31 cellular contexts compared by ENCODE assay signal in genomic region chr6:168305091-168305749, GRCh38. TPM values are rescaled to one million over a fixed set of nuclear protein-coding genes. Genes with fewer than 3 reads are reported as not detected.
"Had no signal": no experiment of that assay in that cellular context is flagged by ENCODE, and none has a peak within 500 bp of the region (broad histone marks: within the 10 kb centered on the region; RNA-seq: fewer than 3 reads in every experiment).

No MANE protein-coding gene starts in this region.

- H3K4me1 ChIP-seq: heart left ventricle, parathyroid adenoma, psoas muscle, sigmoid colon, thyroid gland had no signal

- H3K4me3 Mint-ChIP-seq: activated CD4-positive, alpha-beta T cell treated with anti-CD3 and anti-CD28 coated beads for 36 hours; activated CD8-positive, alpha-beta memory T cell treated with anti-CD3 and anti-CD28 coated beads, Interleukin-2, amount 10 ng/mL, durations not matched to agents 7 days and 5 days; activated CD8-positive, alpha-beta T cell treated with anti-CD3 and anti-CD28 coated beads, Interleukin-2, amount 10 ng/mL, durations not matched to agents 7 days and 5 days; activated naive CD8-positive, alpha-beta T cell; effector memory CD8-positive, alpha-beta T cell; nephron progenitor cell; stimulated activated memory B cell treated with anti-CD40 and anti-IgM and Interleukin-4, amounts not matched to agents 10 μg/mL and 1 μg/mL and 100 μg/mL, for 72 hours; stimulated activated naive CD8-positive, alpha-beta T cell treated with anti-CD3 and anti-CD28 coated beads, Interleukin-15, amount 100 ng/mL, for 72 hours; T-cell; T-helper 2 cell treated with Interferon-gamma antibody and Interleukin-4, amounts not matched to agents 5 μg/mL and 100 μg/mL, for 36 hours had no signal

- H3K4me3 ChIP-seq: coronary artery, heart left ventricle, mucosa of descending colon, psoas muscle, sigmoid colon, thyroid gland had no signal

- DNase-seq: activated CD4-positive, alpha-beta T cell treated with anti-CD3 and anti-CD28 coated beads for 36 hours; activated CD4-positive, CD25-positive, alpha-beta regulatory T cell; activated CD8-positive, alpha-beta memory T cell treated with anti-CD3 and anti-CD28 coated beads, Interleukin-2, amount 10 ng/mL, durations not matched to agents 7 days and 5 days; activated CD8-positive, alpha-beta T cell treated with anti-CD3 and anti-CD28 coated beads, Interleukin-2, amount 10 ng/mL, durations not matched to agents 7 days and 5 days; activated effector memory CD4-positive, alpha-beta T cell treated with Interleukin-2 at 50 U/mL for 16 hours; activated naive CD4-positive, alpha-beta T cell treated with Interleukin-2 at 50 U/mL for 16 hours; activated T-cell treated with anti-CD3 and anti-CD28 coated beads, Interleukin-2, amount 50 U/mL, for 48 hours; cerebellar nuclear complex; effector memory CD8-positive, alpha-beta T cell; erythroblast; heart left ventricle; left ventricle myocardium superior; mucosa of descending colon; nephron progenitor cell; psoas muscle; sigmoid colon; small intestine; stimulated activated CD4-positive, alpha-beta T cell treated with anti-CD3 and anti-CD28 coated beads, Interleukin-1b, Interleukin-23, amount 100 ng/mL, for 48 hours; stimulated activated CD4-positive, alpha-beta T cell treated with anti-CD3 and anti-CD28 coated beads, Interleukin-4, amount 100 ng/mL, for 4 hours; stimulated activated CD8-positive, alpha-beta memory T cell treated with anti-CD3 and anti-CD28 coated beads, Interleukin-4, amount 100 ng/mL, for 48 hours; stimulated activated naive CD8-positive, alpha-beta T cell treated with anti-CD3 and anti-CD28 coated beads, Interleukin-15, amount 100 ng/mL, for 72 hours; substantia nigra; T-cell; thyroid gland had no signal

- H3K9ac ChIP-seq: parathyroid adenoma had no signal

- H3K27ac ChIP-seq: coronary artery, heart left ventricle, parathyroid adenoma, psoas muscle, sigmoid colon, thyroid gland had no signal

- H3K36me3 ChIP-seq: heart left ventricle, sigmoid colon, thyroid gland had no signal

- H2AFZ ChIP-seq: parathyroid adenoma had no signal

- H3K9me3 Mint-ChIP-seq: effector memory CD8-positive, alpha-beta T cell; nephron progenitor cell; stimulated activated naive CD8-positive, alpha-beta T cell treated with anti-CD3 and anti-CD28 coated beads, Interleukin-15, amount 100 ng/mL, for 72 hours; T-cell; T-helper 2 cell treated with Interferon-gamma antibody and Interleukin-4, amounts not matched to agents 5 μg/mL and 100 μg/mL, for 36 hours had no signal

- H3K4me1 Mint-ChIP-seq: activated CD4-positive, alpha-beta T cell treated with anti-CD3 and anti-CD28 coated beads for 36 hours; activated CD8-positive, alpha-beta memory T cell treated with anti-CD3 and anti-CD28 coated beads, Interleukin-2, amount 10 ng/mL, durations not matched to agents 7 days and 5 days; stimulated activated memory B cell treated with anti-CD40 and anti-IgM and Interleukin-4, amounts not matched to agents 10 μg/mL and 1 μg/mL and 100 μg/mL, for 72 hours; stimulated activated naive CD8-positive, alpha-beta T cell treated with anti-CD3 and anti-CD28 coated beads, Interleukin-15, amount 100 ng/mL, for 72 hours; T-cell had no signal

- ATAC-seq: activated CD4-positive, alpha-beta T cell treated with anti-CD3 and anti-CD28 coated beads for 36 hours; activated CD8-positive, alpha-beta memory T cell treated with anti-CD3 and anti-CD28 coated beads, Interleukin-2, amount 10 ng/mL, durations not matched to agents 7 days and 5 days; activated CD8-positive, alpha-beta T cell treated with anti-CD3 and anti-CD28 coated beads, Interleukin-2, amount 10 ng/mL, durations not matched to agents 7 days and 5 days; effector memory CD8-positive, alpha-beta T cell; heart left ventricle; left ventricle myocardium superior; mucosa of descending colon; psoas muscle; stimulated activated memory B cell treated with anti-CD40 and anti-IgM and Interleukin-4, amounts not matched to agents 10 μg/mL and 1 μg/mL and 100 μg/mL, for 72 hours; stimulated activated naive CD8-positive, alpha-beta T cell treated with anti-CD3 and anti-CD28 coated beads, Interleukin-15, amount 100 ng/mL, for 72 hours; T-cell had no signal

- H3K27me3 Mint-ChIP-seq: activated naive CD8-positive, alpha-beta T cell; stimulated activated memory B cell treated with anti-CD40 and anti-IgM and Interleukin-4, amounts not matched to agents 10 μg/mL and 1 μg/mL and 100 μg/mL, for 72 hours had no signal

- H3K27ac Mint-ChIP-seq: activated CD4-positive, alpha-beta T cell treated with anti-CD3 and anti-CD28 coated beads for 36 hours; activated CD8-positive, alpha-beta memory T cell treated with anti-CD3 and anti-CD28 coated beads, Interleukin-2, amount 10 ng/mL, durations not matched to agents 7 days and 5 days; activated CD8-positive, alpha-beta T cell treated with anti-CD3 and anti-CD28 coated beads, Interleukin-2, amount 10 ng/mL, durations not matched to agents 7 days and 5 days; activated naive CD8-positive, alpha-beta T cell; effector memory CD8-positive, alpha-beta T cell; stimulated activated memory B cell treated with anti-CD40 and anti-IgM and Interleukin-4, amounts not matched to agents 10 μg/mL and 1 μg/mL and 100 μg/mL, for 72 hours; T-cell; T-helper 2 cell treated with Interferon-gamma antibody and Interleukin-4, amounts not matched to agents 5 μg/mL and 100 μg/mL, for 36 hours had no signal

- H3K9me3 ChIP-seq: heart left ventricle, mucosa of descending colon, psoas muscle, sigmoid colon, thyroid gland had no signal

- H3K27me3 ChIP-seq: sigmoid colon, thyroid gland had no signal

- H3K36me3 Mint-ChIP-seq: activated CD8-positive, alpha-beta memory T cell treated with anti-CD3 and anti-CD28 coated beads, Interleukin-2, amount 10 ng/mL, durations not matched to agents 7 days and 5 days; activated naive CD8-positive, alpha-beta T cell; stimulated activated memory B cell treated with anti-CD40 and anti-IgM and Interleukin-4, amounts not matched to agents 10 μg/mL and 1 μg/mL and 100 μg/mL, for 72 hours; T-cell had no signal

RNA-seq across cellular contexts. Expression of gene DACT2, which starts 14.4 kb away (rescaled TPM):
- total RNA-seq: activated CD8-positive, alpha-beta T cell treated with anti-CD3 and anti-CD28 coated beads, Interleukin-2, amount 10 ng/mL, durations not matched to agents 7 days and 5 days; lung microvascular endothelial cell; myocyte; T-cell had no signal
